1 cellular context compared by ENCODE assay signal in genomic region chr2:121524650-121525425, GRCh38.
TF ChIP-seq lines count a peak whose summit lies in the region.

No MANE protein-coding gene starts in this region.

TF ChIP-seq in K562, 482 proteins besides CTCF, POLR2A, EP300 and RAD21 (continues in another document):
- TF ChIP-seq NKRF (IDR thresholded peaks at IDR 0.05; ENCODE audit: borderline replicate concordance): 0 out of 2 replicates have a peak, but pooled peaks have one; percentile 29
- TF ChIP-seq NBN (IDR thresholded peaks at IDR 0.05; ENCODE audit: low read depth): peak; percentile 51; the same call in 1 of the 2 replicates
- TF ChIP-seq, protein P1, sequence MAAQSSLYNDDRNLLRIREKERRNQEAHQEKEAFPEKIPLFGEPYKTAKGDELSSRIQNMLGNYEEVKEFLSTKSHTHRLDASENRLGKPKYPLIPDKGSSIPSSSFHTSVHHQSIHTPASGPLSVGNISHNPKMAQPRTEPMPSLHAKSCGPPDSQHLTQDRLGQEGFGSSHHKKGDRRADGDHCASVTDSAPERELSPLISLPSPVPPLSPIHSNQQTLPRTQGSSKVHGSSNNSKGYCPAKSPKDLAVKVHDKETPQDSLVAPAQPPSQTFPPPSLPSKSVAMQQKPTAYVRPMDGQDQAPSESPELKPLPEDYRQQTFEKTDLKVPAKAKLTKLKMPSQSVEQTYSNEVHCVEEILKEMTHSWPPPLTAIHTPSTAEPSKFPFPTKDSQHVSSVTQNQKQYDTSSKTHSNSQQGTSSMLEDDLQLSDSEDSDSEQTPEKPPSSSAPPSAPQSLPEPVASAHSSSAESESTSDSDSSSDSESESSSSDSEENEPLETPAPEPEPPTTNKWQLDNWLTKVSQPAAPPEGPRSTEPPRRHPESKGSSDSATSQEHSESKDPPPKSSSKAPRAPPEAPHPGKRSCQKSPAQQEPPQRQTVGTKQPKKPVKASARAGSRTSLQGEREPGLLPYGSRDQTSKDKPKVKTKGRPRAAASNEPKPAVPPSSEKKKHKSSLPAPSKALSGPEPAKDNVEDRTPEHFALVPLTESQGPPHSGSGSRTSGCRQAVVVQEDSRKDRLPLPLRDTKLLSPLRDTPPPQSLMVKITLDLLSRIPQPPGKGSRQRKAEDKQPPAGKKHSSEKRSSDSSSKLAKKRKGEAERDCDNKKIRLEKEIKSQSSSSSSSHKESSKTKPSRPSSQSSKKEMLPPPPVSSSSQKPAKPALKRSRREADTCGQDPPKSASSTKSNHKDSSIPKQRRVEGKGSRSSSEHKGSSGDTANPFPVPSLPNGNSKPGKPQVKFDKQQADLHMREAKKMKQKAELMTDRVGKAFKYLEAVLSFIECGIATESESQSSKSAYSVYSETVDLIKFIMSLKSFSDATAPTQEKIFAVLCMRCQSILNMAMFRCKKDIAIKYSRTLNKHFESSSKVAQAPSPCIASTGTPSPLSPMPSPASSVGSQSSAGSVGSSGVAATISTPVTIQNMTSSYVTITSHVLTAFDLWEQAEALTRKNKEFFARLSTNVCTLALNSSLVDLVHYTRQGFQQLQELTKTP (IDR thresholded peaks at IDR 0.05; ENCODE audit: low read depth in 1 of 2, partially characterized antibody in 2 of 2): peak in 1 of 2 experiments; percentile 26
- peak; percentile 64 for TF ChIP-seq MTA1 (IDR thresholded peaks at IDR 0.05; ENCODE audit: borderline replicate concordance)
- TF ChIP-seq MTA3 (IDR thresholded peaks at IDR 0.05; ENCODE audit: borderline replicate concordance): 0 out of 2 replicates have a peak, but pooled peaks have one; percentile 28
- TF ChIP-seq LEF1 (IDR thresholded peaks at IDR 0.05): no peak; the same call in 1 of the 2 replicates
- peak; percentile 91; the same call in 1 of the 2 replicates for TF ChIP-seq HDGF (IDR thresholded peaks at IDR 0.05)
- TF ChIP-seq KDM1A (IDR thresholded peaks at IDR 0.05): peak in 1 of 2 experiments; percentile 39; a peak in 1 of 4 replicates
- TF ChIP-seq ATF1 (CRISPR knock-in tag; IDR thresholded peaks at IDR 0.05): no peak
- 0 out of 2 replicates have a peak, but pooled peaks have one; percentile 23 for TF ChIP-seq ATF1 (tag; IDR thresholded peaks at IDR 0.05)
- peak; percentile 56; the same call in 1 of the 2 replicates for TF ChIP-seq GATAD2A (IDR thresholded peaks at IDR 0.05)
- no peak for TF ChIP-seq COPS2 (conservative IDR thresholded peaks at IDR 0.05)
- TF ChIP-seq NCOR1 (IDR thresholded peaks at IDR 0.05): peak; percentile 41; the same call in 1 of the 2 replicates
- TF ChIP-seq ZNF592 (IDR thresholded peaks at IDR 0.05): peak; percentile 74
- TF ChIP-seq ZNF589 (CRISPR knock-in tag; IDR thresholded peaks at IDR 0.05; ENCODE audit: low read depth): no peak
- peak; percentile 28 to 52; a peak in 2 of 4 replicates for TF ChIP-seq MNT (conservative IDR thresholded peaks at IDR 0.05)
- TF ChIP-seq, protein P2, sequence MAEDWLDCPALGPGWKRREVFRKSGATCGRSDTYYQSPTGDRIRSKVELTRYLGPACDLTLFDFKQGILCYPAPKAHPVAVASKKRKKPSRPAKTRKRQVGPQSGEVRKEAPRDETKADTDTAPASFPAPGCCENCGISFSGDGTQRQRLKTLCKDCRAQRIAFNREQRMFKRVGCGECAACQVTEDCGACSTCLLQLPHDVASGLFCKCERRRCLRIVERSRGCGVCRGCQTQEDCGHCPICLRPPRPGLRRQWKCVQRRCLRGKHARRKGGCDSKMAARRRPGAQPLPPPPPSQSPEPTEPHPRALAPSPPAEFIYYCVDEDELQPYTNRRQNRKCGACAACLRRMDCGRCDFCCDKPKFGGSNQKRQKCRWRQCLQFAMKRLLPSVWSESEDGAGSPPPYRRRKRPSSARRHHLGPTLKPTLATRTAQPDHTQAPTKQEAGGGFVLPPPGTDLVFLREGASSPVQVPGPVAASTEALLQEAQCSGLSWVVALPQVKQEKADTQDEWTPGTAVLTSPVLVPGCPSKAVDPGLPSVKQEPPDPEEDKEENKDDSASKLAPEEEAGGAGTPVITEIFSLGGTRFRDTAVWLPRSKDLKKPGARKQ (CRISPR knock-in tag; IDR thresholded peaks at IDR 0.05): no peak
- peak; percentile 33; the same call in 1 of the 2 replicates for TF ChIP-seq STAT5A (IDR thresholded peaks at IDR 0.05; ENCODE audit: borderline replicate concordance, low read length)
- TF ChIP-seq PPARD (CRISPR knock-in tag; IDR thresholded peaks at IDR 0.05): no peak
- TF ChIP-seq SOX6 (IDR thresholded peaks at IDR 0.05): 0 out of 2 replicates have a peak, but pooled peaks have one; percentile 29
- TF ChIP-seq ARID1B (IDR thresholded peaks at IDR 0.05): peak; percentile 80
- TF ChIP-seq, protein P3, sequence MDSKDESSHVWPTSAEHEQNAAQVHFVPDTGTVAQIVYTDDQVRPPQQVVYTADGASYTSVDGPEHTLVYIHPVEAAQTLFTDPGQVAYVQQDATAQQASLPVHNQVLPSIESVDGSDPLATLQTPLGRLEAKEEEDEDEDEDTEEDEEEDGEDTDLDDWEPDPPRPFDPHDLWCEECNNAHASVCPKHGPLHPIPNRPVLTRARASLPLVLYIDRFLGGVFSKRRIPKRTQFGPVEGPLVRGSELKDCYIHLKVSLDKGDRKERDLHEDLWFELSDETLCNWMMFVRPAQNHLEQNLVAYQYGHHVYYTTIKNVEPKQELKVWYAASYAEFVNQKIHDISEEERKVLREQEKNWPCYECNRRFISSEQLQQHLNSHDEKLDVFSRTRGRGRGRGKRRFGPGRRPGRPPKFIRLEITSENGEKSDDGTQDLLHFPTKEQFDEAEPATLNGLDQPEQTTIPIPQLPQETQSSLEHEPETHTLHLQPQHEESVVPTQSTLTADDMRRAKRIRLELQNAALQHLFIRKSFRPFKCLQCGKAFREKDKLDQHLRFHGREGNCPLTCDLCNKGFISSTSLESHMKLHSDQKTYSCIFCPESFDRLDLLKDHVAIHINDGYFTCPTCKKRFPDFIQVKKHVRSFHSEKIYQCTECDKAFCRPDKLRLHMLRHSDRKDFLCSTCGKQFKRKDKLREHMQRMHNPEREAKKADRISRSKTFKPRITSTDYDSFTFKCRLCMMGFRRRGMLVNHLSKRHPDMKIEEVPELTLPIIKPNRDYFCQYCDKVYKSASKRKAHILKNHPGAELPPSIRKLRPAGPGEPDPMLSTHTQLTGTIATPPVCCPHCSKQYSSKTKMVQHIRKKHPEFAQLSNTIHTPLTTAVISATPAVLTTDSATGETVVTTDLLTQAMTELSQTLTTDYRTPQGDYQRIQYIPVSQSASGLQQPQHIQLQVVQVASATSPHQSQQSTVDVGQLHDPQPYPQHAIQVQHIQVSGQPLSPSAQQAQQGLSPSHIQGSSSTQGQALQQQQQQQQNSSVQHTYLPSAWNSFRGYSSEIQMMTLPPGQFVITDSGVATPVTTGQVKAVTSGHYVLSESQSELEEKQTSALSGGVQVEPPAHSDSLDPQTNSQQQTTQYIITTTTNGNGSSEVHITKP (IDR thresholded peaks at IDR 0.05; ENCODE audit: partially characterized antibody): peak; percentile 59
- peak; percentile 54; the same call in 1 of the 2 replicates for TF ChIP-seq L3MBTL2 (IDR thresholded peaks at IDR 0.05)
- TF ChIP-seq SMARCA4 (IDR thresholded peaks at IDR 0.05): peak; percentile 69
- TF ChIP-seq LARP7 (IDR thresholded peaks at IDR 0.05): 0 out of 2 replicates have a peak, but pooled peaks have one; percentile 45
- peak in 1 of 2 experiments; percentile 23; a peak in 1 of 4 replicates for TF ChIP-seq MLLT1 (IDR thresholded peaks at IDR 0.05)
- TF ChIP-seq BCOR (IDR thresholded peaks at IDR 0.05): peak; percentile 48; the same call in 1 of the 2 replicates
- TF ChIP-seq TOE1 (IDR thresholded peaks at IDR 0.05; ENCODE audit: borderline replicate concordance): peak; percentile 52; the same call in 1 of the 2 replicates
- TF ChIP-seq TOE1 (CRISPR knock-in tag; IDR thresholded peaks at IDR 0.05; ENCODE audit: borderline replicate concordance, low read depth): no peak
- TF ChIP-seq POLR2B (IDR thresholded peaks at IDR 0.05; ENCODE audit: low read depth, partially characterized antibody): no peak
- peak; percentile 16 to 74; a peak in 2 of 4 replicates for TF ChIP-seq FOXK2 (conservative IDR thresholded peaks at IDR 0.05 in 1 of 2, IDR thresholded peaks at IDR 0.05 in 1 of 2; ENCODE audit: low read depth in 2 of 2)
- 0 out of 2 replicates have a peak, but pooled peaks have one; percentile 13 for TF ChIP-seq ZNF431 (CRISPR knock-in tag; IDR thresholded peaks at IDR 0.05)
- 0 out of 2 replicates have a peak, but pooled peaks have one; percentile 16 for TF ChIP-seq MYC (IDR thresholded peaks at IDR 0.05; ENCODE audit: low read depth, low read length)
- no peak for TF ChIP-seq MYC (CRISPR knock-in tag; IDR thresholded peaks at IDR 0.05; ENCODE audit: borderline replicate concordance, low read depth)
- peak; percentile 73; the same call in 1 of the 2 replicates for TF ChIP-seq ZBTB7A (IDR thresholded peaks at IDR 0.05; ENCODE audit: borderline replicate concordance, control insufficient read depth, low read depth, low read length)
- peak; percentile 17 to 64; a peak in 1 of 4 replicates for TF ChIP-seq HDAC1 (IDR thresholded peaks at IDR 0.05)
- peak; percentile 41; the same call in 1 of the 2 replicates for TF ChIP-seq SMARCE1 (IDR thresholded peaks at IDR 0.05)
- peak in 1 of 3 experiments; percentile 9 for TF ChIP-seq YY1 (IDR thresholded peaks at IDR 0.05; ENCODE audit: borderline replicate concordance in 1 of 3, control insufficient read depth in 1 of 3, extremely low read depth in 1 of 3, insufficient read depth in 3 of 3, insufficient read length in 1 of 3, insufficient replicate concordance in 2 of 3, low read depth in 1 of 3, low read length in 2 of 3)
- peak; percentile 31; the same call in 1 of the 2 replicates for TF ChIP-seq CBFA2T2 (conservative IDR thresholded peaks at IDR 0.05)
- peak; percentile 51 for TF ChIP-seq TCF3 (CRISPR knock-in tag; IDR thresholded peaks at IDR 0.05)
- 0 out of 2 replicates have a peak, but pooled peaks have one; percentile 41 for TF ChIP-seq EP400 (IDR thresholded peaks at IDR 0.05)
